ENCODE assay signal across 1 cellular context in genomic region chr2:214853906-214854305, GRCh38.
TF ChIP-seq lines count a peak whose summit lies in the region.

No MANE protein-coding gene starts in this region.

TF ChIP-seq in HepG2, 621 proteins besides CTCF, POLR2A, EP300 and RAD21 (continued from another document and continues in another):
- TF ChIP-seq, protein P1, sequence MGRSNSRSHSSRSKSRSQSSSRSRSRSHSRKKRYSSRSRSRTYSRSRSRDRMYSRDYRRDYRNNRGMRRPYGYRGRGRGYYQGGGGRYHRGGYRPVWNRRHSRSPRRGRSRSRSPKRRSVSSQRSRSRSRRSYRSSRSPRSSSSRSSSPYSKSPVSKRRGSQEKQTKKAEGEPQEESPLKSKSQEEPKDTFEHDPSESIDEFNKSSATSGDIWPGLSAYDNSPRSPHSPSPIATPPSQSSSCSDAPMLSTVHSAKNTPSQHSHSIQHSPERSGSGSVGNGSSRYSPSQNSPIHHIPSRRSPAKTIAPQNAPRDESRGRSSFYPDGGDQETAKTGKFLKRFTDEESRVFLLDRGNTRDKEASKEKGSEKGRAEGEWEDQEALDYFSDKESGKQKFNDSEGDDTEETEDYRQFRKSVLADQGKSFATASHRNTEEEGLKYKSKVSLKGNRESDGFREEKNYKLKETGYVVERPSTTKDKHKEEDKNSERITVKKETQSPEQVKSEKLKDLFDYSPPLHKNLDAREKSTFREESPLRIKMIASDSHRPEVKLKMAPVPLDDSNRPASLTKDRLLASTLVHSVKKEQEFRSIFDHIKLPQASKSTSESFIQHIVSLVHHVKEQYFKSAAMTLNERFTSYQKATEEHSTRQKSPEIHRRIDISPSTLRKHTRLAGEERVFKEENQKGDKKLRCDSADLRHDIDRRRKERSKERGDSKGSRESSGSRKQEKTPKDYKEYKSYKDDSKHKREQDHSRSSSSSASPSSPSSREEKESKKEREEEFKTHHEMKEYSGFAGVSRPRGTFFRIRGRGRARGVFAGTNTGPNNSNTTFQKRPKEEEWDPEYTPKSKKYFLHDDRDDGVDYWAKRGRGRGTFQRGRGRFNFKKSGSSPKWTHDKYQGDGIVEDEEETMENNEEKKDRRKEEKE (IDR thresholded peaks at IDR 0.05): no peak
- peak; percentile 52; the same call in 1 of the 2 replicates for TF ChIP-seq DPF2 (CRISPR knock-in tag; IDR thresholded peaks at IDR 0.05; ENCODE audit: borderline replicate concordance, low read depth)
- no peak for TF ChIP-seq CBX2 (IDR thresholded peaks at IDR 0.05; ENCODE audit: low read depth, low read length)
- no peak for TF ChIP-seq CBX2 (CRISPR knock-in tag; IDR thresholded peaks at IDR 0.05; ENCODE audit: low read depth)
- no peak for TF ChIP-seq KAT7 (CRISPR knock-in tag; IDR thresholded peaks at IDR 0.05; ENCODE audit: borderline replicate concordance)
- no peak for TF ChIP-seq NR3C1 (CRISPR knock-in tag; IDR thresholded peaks at IDR 0.05)
- TF ChIP-seq, protein P2, sequence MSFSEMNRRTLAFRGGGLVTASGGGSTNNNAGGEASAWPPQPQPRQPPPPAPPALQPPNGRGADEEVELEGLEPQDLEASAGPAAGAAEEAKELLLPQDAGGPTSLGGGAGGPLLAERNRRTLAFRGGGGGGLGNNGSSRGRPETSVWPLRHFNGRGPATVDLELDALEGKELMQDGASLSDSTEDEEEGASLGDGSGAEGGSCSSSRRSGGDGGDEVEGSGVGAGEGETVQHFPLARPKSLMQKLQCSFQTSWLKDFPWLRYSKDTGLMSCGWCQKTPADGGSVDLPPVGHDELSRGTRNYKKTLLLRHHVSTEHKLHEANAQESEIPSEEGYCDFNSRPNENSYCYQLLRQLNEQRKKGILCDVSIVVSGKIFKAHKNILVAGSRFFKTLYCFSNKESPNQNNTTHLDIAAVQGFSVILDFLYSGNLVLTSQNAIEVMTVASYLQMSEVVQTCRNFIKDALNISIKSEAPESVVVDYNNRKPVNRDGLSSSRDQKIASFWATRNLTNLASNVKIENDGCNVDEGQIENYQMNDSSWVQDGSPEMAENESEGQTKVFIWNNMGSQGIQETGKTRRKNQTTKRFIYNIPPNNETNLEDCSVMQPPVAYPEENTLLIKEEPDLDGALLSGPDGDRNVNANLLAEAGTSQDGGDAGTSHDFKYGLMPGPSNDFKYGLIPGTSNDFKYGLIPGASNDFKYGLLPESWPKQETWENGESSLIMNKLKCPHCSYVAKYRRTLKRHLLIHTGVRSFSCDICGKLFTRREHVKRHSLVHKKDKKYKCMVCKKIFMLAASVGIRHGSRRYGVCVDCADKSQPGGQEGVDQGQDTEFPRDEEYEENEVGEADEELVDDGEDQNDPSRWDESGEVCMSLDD (CRISPR knock-in tag; IDR thresholded peaks at IDR 0.05; ENCODE audit: borderline replicate concordance): no peak
- TF ChIP-seq, protein P3, sequence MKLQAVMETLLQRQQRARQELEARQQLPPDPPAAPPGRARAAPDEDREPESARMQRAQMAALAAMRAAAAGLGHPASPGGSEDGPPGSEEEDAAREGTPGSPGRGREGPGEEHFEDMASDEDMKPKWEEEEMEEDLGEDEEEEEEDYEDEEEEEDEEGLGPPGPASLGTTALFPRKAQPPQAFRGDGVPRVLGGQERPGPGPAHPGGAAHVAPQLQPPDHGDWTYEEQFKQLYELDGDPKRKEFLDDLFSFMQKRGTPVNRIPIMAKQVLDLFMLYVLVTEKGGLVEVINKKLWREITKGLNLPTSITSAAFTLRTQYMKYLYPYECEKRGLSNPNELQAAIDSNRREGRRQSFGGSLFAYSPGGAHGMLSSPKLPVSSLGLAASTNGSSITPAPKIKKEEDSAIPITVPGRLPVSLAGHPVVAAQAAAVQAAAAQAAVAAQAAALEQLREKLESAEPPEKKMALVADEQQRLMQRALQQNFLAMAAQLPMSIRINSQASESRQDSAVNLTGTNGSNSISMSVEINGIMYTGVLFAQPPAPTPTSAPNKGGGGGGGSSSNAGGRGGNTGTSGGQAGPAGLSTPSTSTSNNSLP (IDR thresholded peaks at IDR 0.05; ENCODE audit: low read depth, low read length): no peak
- no peak for TF ChIP-seq ZBTB8A (CRISPR knock-in tag; IDR thresholded peaks at IDR 0.05; ENCODE audit: borderline replicate concordance, low read depth)
- TF ChIP-seq CENPBD1 (CRISPR knock-in tag; IDR thresholded peaks at IDR 0.05; ENCODE audit: borderline replicate concordance, low read depth): no peak
- TF ChIP-seq RFXAP (CRISPR knock-in tag; IDR thresholded peaks at IDR 0.05; ENCODE audit: borderline replicate concordance): no peak; the same call in 1 of the 2 replicates
- TF ChIP-seq ZNF616 (CRISPR knock-in tag; IDR thresholded peaks at IDR 0.05; ENCODE audit: low read depth): no peak
- no peak for TF ChIP-seq SMC3 (IDR thresholded peaks at IDR 0.05; ENCODE audit: low read length)
- no peak for TF ChIP-seq MYNN (CRISPR knock-in tag; IDR thresholded peaks at IDR 0.05; ENCODE audit: low read depth)
- no peak for TF ChIP-seq NCOA1 (CRISPR knock-in tag; IDR thresholded peaks at IDR 0.05)
- TF ChIP-seq MEF2D (CRISPR knock-in tag; IDR thresholded peaks at IDR 0.05): peak; percentile 66; the same call in 1 of the 2 replicates
- no peak for TF ChIP-seq ZNF337 (CRISPR knock-in tag; IDR thresholded peaks at IDR 0.05; ENCODE audit: borderline replicate concordance, low read depth)
- TF ChIP-seq ZMYM3 (CRISPR knock-in tag; IDR thresholded peaks at IDR 0.05): peak; percentile 37; the same call in 1 of the 2 replicates
- TF ChIP-seq AGO2 (optimal IDR thresholded peaks at IDR 0.05; ENCODE audit: low read depth, low read length): no peak
- TF ChIP-seq, protein P4, sequence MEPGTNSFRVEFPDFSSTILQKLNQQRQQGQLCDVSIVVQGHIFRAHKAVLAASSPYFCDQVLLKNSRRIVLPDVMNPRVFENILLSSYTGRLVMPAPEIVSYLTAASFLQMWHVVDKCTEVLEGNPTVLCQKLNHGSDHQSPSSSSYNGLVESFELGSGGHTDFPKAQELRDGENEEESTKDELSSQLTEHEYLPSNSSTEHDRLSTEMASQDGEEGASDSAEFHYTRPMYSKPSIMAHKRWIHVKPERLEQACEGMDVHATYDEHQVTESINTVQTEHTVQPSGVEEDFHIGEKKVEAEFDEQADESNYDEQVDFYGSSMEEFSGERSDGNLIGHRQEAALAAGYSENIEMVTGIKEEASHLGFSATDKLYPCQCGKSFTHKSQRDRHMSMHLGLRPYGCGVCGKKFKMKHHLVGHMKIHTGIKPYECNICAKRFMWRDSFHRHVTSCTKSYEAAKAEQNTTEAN (CRISPR knock-in tag; conservative IDR thresholded peaks at IDR 0.05): peak; percentile 44
- TF ChIP-seq RFX1 (IDR thresholded peaks at IDR 0.05): peak; percentile 72
- no peak for TF ChIP-seq ZNF496 (CRISPR knock-in tag; IDR thresholded peaks at IDR 0.05; ENCODE audit: insufficient replicate concordance)
- 0 out of 2 replicates have a peak, but pooled peaks have one; percentile 49 for TF ChIP-seq SP4 (CRISPR knock-in tag; IDR thresholded peaks at IDR 0.05)
- TF ChIP-seq, protein P5, sequence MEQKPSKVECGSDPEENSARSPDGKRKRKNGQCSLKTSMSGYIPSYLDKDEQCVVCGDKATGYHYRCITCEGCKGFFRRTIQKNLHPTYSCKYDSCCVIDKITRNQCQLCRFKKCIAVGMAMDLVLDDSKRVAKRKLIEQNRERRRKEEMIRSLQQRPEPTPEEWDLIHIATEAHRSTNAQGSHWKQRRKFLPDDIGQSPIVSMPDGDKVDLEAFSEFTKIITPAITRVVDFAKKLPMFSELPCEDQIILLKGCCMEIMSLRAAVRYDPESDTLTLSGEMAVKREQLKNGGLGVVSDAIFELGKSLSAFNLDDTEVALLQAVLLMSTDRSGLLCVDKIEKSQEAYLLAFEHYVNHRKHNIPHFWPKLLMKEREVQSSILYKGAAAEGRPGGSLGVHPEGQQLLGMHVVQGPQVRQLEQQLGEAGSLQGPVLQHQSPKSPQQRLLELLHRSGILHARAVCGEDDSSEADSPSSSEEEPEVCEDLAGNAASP (CRISPR knock-in tag; IDR thresholded peaks at IDR 0.05; ENCODE audit: borderline replicate concordance): no peak
- no peak for TF ChIP-seq NR2F1 (CRISPR knock-in tag; IDR thresholded peaks at IDR 0.05)
- no peak for TF ChIP-seq ZFP37 (CRISPR knock-in tag; IDR thresholded peaks at IDR 0.05; ENCODE audit: borderline replicate concordance)
- TF ChIP-seq, protein P6, sequence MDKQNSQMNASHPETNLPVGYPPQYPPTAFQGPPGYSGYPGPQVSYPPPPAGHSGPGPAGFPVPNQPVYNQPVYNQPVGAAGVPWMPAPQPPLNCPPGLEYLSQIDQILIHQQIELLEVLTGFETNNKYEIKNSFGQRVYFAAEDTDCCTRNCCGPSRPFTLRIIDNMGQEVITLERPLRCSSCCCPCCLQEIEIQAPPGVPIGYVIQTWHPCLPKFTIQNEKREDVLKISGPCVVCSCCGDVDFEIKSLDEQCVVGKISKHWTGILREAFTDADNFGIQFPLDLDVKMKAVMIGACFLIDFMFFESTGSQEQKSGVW (CRISPR knock-in tag; IDR thresholded peaks at IDR 0.05; ENCODE audit: borderline replicate concordance): no peak
- peak; percentile 88 for TF ChIP-seq MEIS2 (CRISPR knock-in tag; IDR thresholded peaks at IDR 0.05)
- no peak for TF ChIP-seq HNRNPLL (IDR thresholded peaks at IDR 0.05; ENCODE audit: low read depth, low read length, poor library complexity, severe bottlenecking)
- no peak for TF ChIP-seq ZC3H13 (CRISPR knock-in tag; IDR thresholded peaks at IDR 0.05)
- TF ChIP-seq REL (CRISPR knock-in tag; conservative IDR thresholded peaks at IDR 0.05): no peak
- TF ChIP-seq ZNF841 (CRISPR knock-in tag; IDR thresholded peaks at IDR 0.05; ENCODE audit: borderline replicate concordance): no peak
- TF ChIP-seq TRAFD1 (CRISPR knock-in tag; IDR thresholded peaks at IDR 0.05; ENCODE audit: borderline replicate concordance): no peak
- 0 out of 2 replicates have a peak, but pooled peaks have one; percentile 37 for TF ChIP-seq SMAD3 (CRISPR knock-in tag; IDR thresholded peaks at IDR 0.05)
- TF ChIP-seq XBP1 (CRISPR knock-in tag; IDR thresholded peaks at IDR 0.05): no peak
- TF ChIP-seq RXRA (CRISPR knock-in tag; IDR thresholded peaks at IDR 0.05): no peak
- TF ChIP-seq, protein P7, sequence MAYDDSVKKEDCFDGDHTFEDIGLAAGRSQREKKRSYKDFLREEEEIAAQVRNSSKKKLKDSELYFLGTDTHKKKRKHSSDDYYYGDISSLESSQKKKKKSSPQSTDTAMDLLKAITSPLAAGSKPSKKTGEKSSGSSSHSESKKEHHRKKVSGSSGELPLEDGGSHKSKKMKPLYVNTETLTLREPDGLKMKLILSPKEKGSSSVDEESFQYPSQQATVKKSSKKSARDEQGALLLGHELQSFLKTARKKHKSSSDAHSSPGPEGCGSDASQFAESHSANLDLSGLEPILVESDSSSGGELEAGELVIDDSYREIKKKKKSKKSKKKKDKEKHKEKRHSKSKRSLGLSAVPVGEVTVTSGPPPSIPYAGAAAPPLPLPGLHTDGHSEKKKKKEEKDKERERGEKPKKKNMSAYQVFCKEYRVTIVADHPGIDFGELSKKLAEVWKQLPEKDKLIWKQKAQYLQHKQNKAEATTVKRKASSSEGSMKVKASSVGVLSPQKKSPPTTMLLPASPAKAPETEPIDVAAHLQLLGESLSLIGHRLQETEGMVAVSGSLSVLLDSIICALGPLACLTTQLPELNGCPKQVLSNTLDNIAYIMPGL (CRISPR knock-in tag; IDR thresholded peaks at IDR 0.05; ENCODE audit: borderline replicate concordance in 1 of 2, low read depth in 1 of 2): 0 out of 4 replicates have a peak, but pooled peaks of 1 of the 2 experiments have one; percentile 19
- no peak for TF ChIP-seq SMAD1 (CRISPR knock-in tag; IDR thresholded peaks at IDR 0.05; ENCODE audit: borderline replicate concordance, low read depth)
- no peak for TF ChIP-seq KMT2A (CRISPR knock-in tag; IDR thresholded peaks at IDR 0.05)
- TF ChIP-seq PITX1 (CRISPR knock-in tag; IDR thresholded peaks at IDR 0.05): no peak
- no peak for TF ChIP-seq ZNF510 (CRISPR knock-in tag; IDR thresholded peaks at IDR 0.05; ENCODE audit: low read depth)
- TF ChIP-seq HCFC1 (IDR thresholded peaks at IDR 0.05; ENCODE audit: low read depth, low read length): no peak
- TF ChIP-seq SIX1 (CRISPR knock-in tag; IDR thresholded peaks at IDR 0.05; ENCODE audit: borderline replicate concordance): no peak
- TF ChIP-seq, protein P8, sequence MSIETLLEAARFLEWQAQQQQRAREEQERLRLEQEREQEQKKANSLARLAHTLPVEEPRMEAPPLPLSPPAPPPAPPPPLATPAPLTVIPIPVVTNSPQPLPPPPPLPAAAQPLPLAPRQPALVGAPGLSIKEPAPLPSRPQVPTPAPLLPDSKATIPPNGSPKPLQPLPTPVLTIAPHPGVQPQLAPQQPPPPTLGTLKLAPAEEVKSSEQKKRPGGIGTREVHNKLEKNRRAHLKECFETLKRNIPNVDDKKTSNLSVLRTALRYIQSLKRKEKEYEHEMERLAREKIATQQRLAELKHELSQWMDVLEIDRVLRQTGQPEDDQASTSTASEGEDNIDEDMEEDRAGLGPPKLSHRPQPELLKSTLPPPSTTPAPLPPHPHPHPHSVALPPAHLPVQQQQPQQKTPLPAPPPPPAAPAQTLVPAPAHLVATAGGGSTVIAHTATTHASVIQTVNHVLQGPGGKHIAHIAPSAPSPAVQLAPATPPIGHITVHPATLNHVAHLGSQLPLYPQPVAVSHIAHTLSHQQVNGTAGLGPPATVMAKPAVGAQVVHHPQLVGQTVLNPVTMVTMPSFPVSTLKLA (IDR thresholded peaks at IDR 0.05): no peak
- TF ChIP-seq KDM4B (CRISPR knock-in tag; IDR thresholded peaks at IDR 0.05): no peak
- no peak for TF ChIP-seq ATF2 (CRISPR knock-in tag; IDR thresholded peaks at IDR 0.05)
- TF ChIP-seq SMAD9 (CRISPR knock-in tag; IDR thresholded peaks at IDR 0.05): no peak
- no peak for TF ChIP-seq WIZ (CRISPR knock-in tag; IDR thresholded peaks at IDR 0.05)
- no peak for TF ChIP-seq JDP2 (CRISPR knock-in tag; IDR thresholded peaks at IDR 0.05; ENCODE audit: borderline replicate concordance)
- TF ChIP-seq ZNF678 (CRISPR knock-in tag; IDR thresholded peaks at IDR 0.05): no peak
